11 cellular contexts compared by ENCODE assay signal in genomic region chr21:33492571-33492970, GRCh38. TPM values are rescaled to one million over a fixed set of nuclear protein-coding genes. Genes with fewer than 3 reads are reported as not detected.
A peak's percentile ranks its signal among the peaks of the same experiment; 100 is the strongest.
DNase-seq lines count a peak whose midpoint lies in the region; ATAC-seq and TF ChIP-seq lines count a peak whose summit lies in the region.
"Had no signal": no experiment of that assay in that cellular context is flagged by ENCODE, and none has a peak within 500 bp of the region (broad histone marks: within the 10 kb centered on the region; RNA-seq: fewer than 3 reads in every experiment).

No MANE protein-coding gene starts in this region.

- no peaks in the 10 kb centered on the region for H3K9me3 Mint-ChIP-seq in activated CD4-positive, alpha-beta memory T cell treated with anti-CD3 and anti-CD28 coated beads, Interleukin-2, amount 10 ng/mL, durations not matched to agents 7 days and 5 days
- no peaks in the 10 kb centered on the region for H3K9me3 Mint-ChIP-seq in activated CD4-positive, alpha-beta memory T cell treated with anti-CD3 and anti-CD28 coated beads for 36 hours
- H3K9me3 Mint-ChIP-seq in mesothelial cell of epicardium: no peaks in the 10 kb centered on the region

- CTCF ChIA-PET in activated CD4-positive, alpha-beta memory T cell treated with anti-CD3 and anti-CD28 coated beads, Interleukin-2, amount 10 ng/mL, durations not matched to agents 7 days and 5 days (lab: Charles Lee): interaction anchor here (1.6 kb wide), 1 partner anchor 114 kb away, joined by 6 read pairs; no protein-coding TSS in a partner anchor
- CTCF ChIA-PET in activated CD4-positive, alpha-beta memory T cell treated with anti-CD3 and anti-CD28 coated beads for 36 hours (lab: Charles Lee): interaction anchor here (1.0 kb wide), 1 partner anchor 13 kb away, joined by 3 read pairs; the partner anchor contains the start of gene TMEM50B

- H3K4me3 Mint-ChIP-seq in activated CD4-positive, alpha-beta memory T cell treated with anti-CD3 and anti-CD28 coated beads, Interleukin-2, amount 10 ng/mL, durations not matched to agents 7 days and 5 days: peak overlapping the region; percentile 17
- H3K4me3 Mint-ChIP-seq in activated CD4-positive, alpha-beta memory T cell treated with anti-CD3 and anti-CD28 coated beads for 36 hours: no peak overlapping the region
- H3K4me3 Mint-ChIP-seq in mesothelial cell of epicardium: peak overlapping the region; percentile 51

- ATAC-seq in mucosa of descending colon: no peak
- ATAC-seq in GM19397 (IDR thresholded peaks at IDR 0.05; ENCODE audit: unreplicated experiment): no peak

- intact Hi-C loops in activated CD4-positive, alpha-beta memory T cell treated with anti-CD3 and anti-CD28 coated beads for 36 hours (cut with micrococcal nuclease): no loop called here
- intact Hi-C loops in mucosa of descending colon (cut with DNase I, micrococcal nuclease): no loop called here

- POLR2A ChIA-PET in activated CD4-positive, alpha-beta memory T cell treated with anti-CD3 and anti-CD28 coated beads, Interleukin-2, amount 10 ng/mL, durations not matched to agents 7 days and 5 days (lab: Charles Lee): interaction anchor here (3.0 kb wide), 1 partner anchor 13 kb away, joined by 53 read pairs; the partner anchor contains the start of gene TMEM50B
- POLR2A ChIA-PET in activated CD4-positive, alpha-beta memory T cell treated with anti-CD3 and anti-CD28 coated beads for 36 hours (lab: Charles Lee): interaction anchor here (4.2 kb wide), 1 partner anchor 13 kb away, joined by 37 read pairs; the partner anchor contains the start of gene TMEM50B

- H3K27me3 Mint-ChIP-seq in activated CD4-positive, alpha-beta memory T cell treated with anti-CD3 and anti-CD28 coated beads, Interleukin-2, amount 10 ng/mL, durations not matched to agents 7 days and 5 days: peaks cover 21% of the 10 kb centered on the region
- H3K27me3 Mint-ChIP-seq in activated CD4-positive, alpha-beta memory T cell treated with anti-CD3 and anti-CD28 coated beads for 36 hours: no peaks in the 10 kb centered on the region
- no peaks in the 10 kb centered on the region for H3K27me3 Mint-ChIP-seq in mesothelial cell of epicardium (ENCODE audit: low read depth)

- H3K4me1 ChIP-seq in mucosa of descending colon (ENCODE audit: low read depth): no peaks in the 10 kb centered on the region

- TF ChIP-seq CTCF in mesothelial cell of epicardium (IDR thresholded peaks at IDR 0.05; ENCODE audit: unreplicated experiment) (no peak), mucosa of descending colon (IDR thresholded peaks at IDR 0.05) (no peak)

- no peaks in the 10 kb centered on the region for H3K36me3 Mint-ChIP-seq in activated CD4-positive, alpha-beta memory T cell treated with anti-CD3 and anti-CD28 coated beads, Interleukin-2, amount 10 ng/mL, durations not matched to agents 7 days and 5 days (ENCODE audit: low read depth)
- no peaks in the 10 kb centered on the region for H3K36me3 Mint-ChIP-seq in activated CD4-positive, alpha-beta memory T cell treated with anti-CD3 and anti-CD28 coated beads for 36 hours
- H3K36me3 Mint-ChIP-seq in mesothelial cell of epicardium: peaks cover 7% of the 10 kb centered on the region

- no peak for DNase-seq in activated CD4-positive, alpha-beta memory T cell treated with anti-CD3 and anti-CD28 coated beads, Interleukin-2, amount 10 ng/mL, durations not matched to agents 7 days and 5 days
- no peak for DNase-seq in activated CD4-positive, alpha-beta memory T cell treated with anti-CD3 and anti-CD28 coated beads for 36 hours
- DNase-seq in M059J (ENCODE audit: low read depth) (peak; percentile 10), amniotic epithelial cell (ENCODE audit: low read depth) (peak; percentile 60), mesothelial cell of epicardium (ENCODE audit: low spot score in 2 of 2, unreplicated experiment in 2 of 2) (no peak), mucosa of descending colon (no peak)
- no peak for DNase-seq in central memory CD4-positive, alpha-beta T cell
- DNase-seq: NCI-H524, SK-N-SH, small intestine had no signal

- no peak overlapping the region for H3K4me3 ChIP-seq in mucosa of descending colon

- peaks cover 10% of the 10 kb centered on the region for H3K4me1 Mint-ChIP-seq in activated CD4-positive, alpha-beta memory T cell treated with anti-CD3 and anti-CD28 coated beads, Interleukin-2, amount 10 ng/mL, durations not matched to agents 7 days and 5 days
- peaks cover 9% of the 10 kb centered on the region for H3K4me1 Mint-ChIP-seq in activated CD4-positive, alpha-beta memory T cell treated with anti-CD3 and anti-CD28 coated beads for 36 hours (ENCODE audit: low read depth)
- H3K4me1 Mint-ChIP-seq in mesothelial cell of epicardium: peaks cover 11% of the 10 kb centered on the region

- H3K9me3 ChIP-seq in mucosa of descending colon: no peaks in the 10 kb centered on the region
- H3K9me3 ChIP-seq: SK-N-SH had no signal

- no peaks in the 10 kb centered on the region for H3K36me3 ChIP-seq in mucosa of descending colon (ENCODE audit: low read depth)

- no peak overlapping the region for H3K27ac Mint-ChIP-seq in activated CD4-positive, alpha-beta memory T cell treated with anti-CD3 and anti-CD28 coated beads, Interleukin-2, amount 10 ng/mL, durations not matched to agents 7 days and 5 days
- no peak overlapping the region for H3K27ac Mint-ChIP-seq in activated CD4-positive, alpha-beta memory T cell treated with anti-CD3 and anti-CD28 coated beads for 36 hours
- no peak overlapping the region for H3K27ac Mint-ChIP-seq in mesothelial cell of epicardium

RNA-seq across cellular contexts. Expression of gene DNAJC28, which starts 1.1 kb away (rescaled TPM):
- under 1 TPM; 0.55 to 0.60 TPM for total RNA-seq in activated CD4-positive, alpha-beta memory T cell treated with anti-CD3 and anti-CD28 coated beads, Interleukin-2, amount 10 ng/mL, durations not matched to agents 7 days and 5 days
- under 1 TPM; 0.67 to 0.75 TPM for total RNA-seq in activated CD4-positive, alpha-beta memory T cell treated with anti-CD3 and anti-CD28 coated beads for 36 hours
- total RNA-seq in M059J (2014; rRNA removed; shearing (Covaris generic)): 1.9 TPM in 2 replicates
- total RNA-seq in mesothelial cell of epicardium (2.6 to 3.1 TPM (median 2.8 TPM) in 3 replicates), mucosa of descending colon (1 to 10 TPM; 1.9 to 3.0 (median 2.9) TPM)

RNA-seq across cellular contexts. Expression of gene TMEM50B, which starts 12.8 kb away (rescaled TPM):
- total RNA-seq in activated CD4-positive, alpha-beta memory T cell treated with anti-CD3 and anti-CD28 coated beads, Interleukin-2, amount 10 ng/mL, durations not matched to agents 7 days and 5 days: 10 to 100 TPM; 26.5 to 28.2 TPM
- 10 to 100 TPM; 18.6 to 21.8 TPM for total RNA-seq in activated CD4-positive, alpha-beta memory T cell treated with anti-CD3 and anti-CD28 coated beads for 36 hours
- 57.2 and 58.6 TPM in 2 replicates for total RNA-seq in M059J (2014; rRNA removed; shearing (Covaris generic))
- 37.3 to 41.1 TPM (median 39.5 TPM) in 3 replicates for total RNA-seq in mesothelial cell of epicardium
- total RNA-seq in mucosa of descending colon: 10 to 100 TPM; 40.5 to 53.1 (median 42.2) TPM

RNA-seq across cellular contexts. Expression of gene GART, which starts 49.3 kb away (rescaled TPM):
- 100 to 1,000 TPM; 108 to 111 TPM for total RNA-seq in activated CD4-positive, alpha-beta memory T cell treated with anti-CD3 and anti-CD28 coated beads, Interleukin-2, amount 10 ng/mL, durations not matched to agents 7 days and 5 days
- 100 to 1,000 TPM; 210 to 214 TPM for total RNA-seq in activated CD4-positive, alpha-beta memory T cell treated with anti-CD3 and anti-CD28 coated beads for 36 hours
- total RNA-seq in M059J (2014; rRNA removed; shearing (Covaris generic)): 89.8 and 114 TPM in 2 replicates
- total RNA-seq in mesothelial cell of epicardium (85.1 to 88.4 TPM (median 85.3 TPM) in 3 replicates), mucosa of descending colon (10 to 100 TPM; 45.5 to 57.2 (median 55.6) TPM)

RNA-seq across cellular contexts. Expression of gene SON, which starts 50.3 kb away (rescaled TPM):
- total RNA-seq in activated CD4-positive, alpha-beta memory T cell treated with anti-CD3 and anti-CD28 coated beads, Interleukin-2, amount 10 ng/mL, durations not matched to agents 7 days and 5 days: 100 to 1,000 TPM; 279 to 290 TPM
- total RNA-seq in activated CD4-positive, alpha-beta memory T cell treated with anti-CD3 and anti-CD28 coated beads for 36 hours: 100 to 1,000 TPM; 270 to 279 TPM
- 251 and 714 TPM in 2 replicates for total RNA-seq in M059J (2014; rRNA removed; shearing (Covaris generic))
- total RNA-seq in mesothelial cell of epicardium (427 to 437 TPM (median 428 TPM) in 3 replicates), mucosa of descending colon (100 to 1,000 TPM; 240 to 293 (median 254) TPM)

Comparison
In these comparisons a context has a peak if more than half of its experiments do, and no peak if none do; other contexts are left out.
1. DNase-seq: peak in M059J (single experiment) and amniotic epithelial cell (single experiment); none in activated CD4-positive, alpha-beta memory T cell treated with anti-CD3 and anti-CD28 coated beads, Interleukin-2, amount 10 ng/mL, durations not matched to agents 7 days and 5 days (single experiment), activated CD4-positive, alpha-beta memory T cell treated with anti-CD3 and anti-CD28 coated beads for 36 hours (single experiment), mesothelial cell of epicardium (0 of 2), mucosa of descending colon (0 of 3) and central memory CD4-positive, alpha-beta T cell (single experiment).